In genomic region chr6:145815875-145816274, GRCh38 we compare ENCODE assay signal across 8 cellular contexts. TPM values are rescaled to one million over a fixed set of nuclear protein-coding genes. Genes with fewer than 3 reads are reported as not detected.
DNase-seq lines count a peak whose midpoint lies in the region; ATAC-seq and TF ChIP-seq lines count a peak whose summit lies in the region.

No MANE protein-coding gene starts in this region.

- H3K36me3 ChIP-seq in Peyer's patch = no peaks in the 10 kb centered on the region
- H3K36me3 ChIP-seq in esophagus squamous epithelium = no peaks in the 10 kb centered on the region

- H3K4me3 ChIP-seq in Peyer's patch (peak overlapping the region; percentile 53 to 92 (median 74)), esophagus squamous epithelium (peak overlapping the region in 3 of 4 donors; percentile 79 to 82 (median 81))

- peak overlapping the region; percentile 94 for H3K4me3 Mint-ChIP-seq in progenitor cell of endocrine pancreas (ENCODE audit: low read depth)

- intact Hi-C loops in esophagus squamous epithelium (cut with DNase I) = no loop called here

- peaks cover 1% of the 10 kb centered on the region for H3K36me3 Mint-ChIP-seq in progenitor cell of endocrine pancreas (ENCODE audit: insufficient read depth)

- no peak for TF ChIP-seq POLR2A in Peyer's patch (IDR thresholded peaks at IDR 0.05)
- TF ChIP-seq POLR2A in esophagus squamous epithelium (IDR thresholded peaks at IDR 0.05) = no peak

- H3K9me3 ChIP-seq in Peyer's patch (no peaks in the 10 kb centered on the region), esophagus squamous epithelium (no peaks in the 10 kb centered on the region)

- peaks cover 20% of the 10 kb centered on the region for H3K4me1 Mint-ChIP-seq in progenitor cell of endocrine pancreas (ENCODE audit: low read depth)

- TF ChIP-seq CTCF in Peyer's patch (IDR thresholded peaks at IDR 0.05) (no peak), esophagus squamous epithelium (IDR thresholded peaks at IDR 0.05) (no peak), progenitor cell of endocrine pancreas (IDR thresholded peaks at IDR 0.05; ENCODE audit: unreplicated experiment) (no peak)

- H3K27ac ChIP-seq in Peyer's patch = peak overlapping the region in 2 of 4 donors; percentile 86 to 94
- peak overlapping the region in 3 of 4 donors; percentile 93 to 95 (median 95) for H3K27ac ChIP-seq in esophagus squamous epithelium

- H3K27ac Mint-ChIP-seq in progenitor cell of endocrine pancreas = peak overlapping the region; percentile 98

- H3K4me1 ChIP-seq in Peyer's patch = peaks cover 0 to 12% (median 2%) of the 10 kb centered on the region in 4 donors
- peaks cover 5 to 44% (median 10%) of the 10 kb centered on the region in 3 donors for H3K4me1 ChIP-seq in esophagus squamous epithelium

- 38 to 47% methylated on average over 2 of the region's 2 CpGs for WGBS in esophagus squamous epithelium, 2 donors

- H3K27me3 Mint-ChIP-seq in progenitor cell of endocrine pancreas = no peaks in the 10 kb centered on the region

- H3K9me3 Mint-ChIP-seq in progenitor cell of endocrine pancreas (ENCODE audit: low read depth) = no peaks in the 10 kb centered on the region

- ATAC-seq in GM21367 (IDR thresholded peaks at IDR 0.05; ENCODE audit: unreplicated experiment) (no peak), HG02938 (IDR thresholded peaks at IDR 0.05; ENCODE audit: unreplicated experiment) (no peak)

- peak; percentile 46 for DNase-seq in DMS53 (lab: John Stamatoyannopoulos, UW)
- DNase-seq in DMS53 treated with DMSO at 0.1 percent for 48 hours (lab: John Stamatoyannopoulos, UW; ENCODE audit: unreplicated experiment) = no peak
- no peak for DNase-seq in Peyer's patch
- no peak for DNase-seq in esophagus squamous epithelium (lab: John Stamatoyannopoulos, UW)
- DNase-seq in progenitor cell of endocrine pancreas (ENCODE audit: low spot score, unreplicated experiment) = no peak
- DNase-seq in activated effector memory CD4-positive, alpha-beta T cell treated with Interleukin-2 at 50 U/mL for 16 hours = no peak

- H3K27me3 ChIP-seq in Peyer's patch (no peaks in the 10 kb centered on the region), esophagus squamous epithelium (no peaks in the 10 kb centered on the region)

RNA-seq across cellular contexts. Expression of gene FBXO30, which starts 1.3 kb away (rescaled TPM):
- total RNA-seq in Peyer's patch = 1 to 10 TPM; 4.8 to 7.4 (median 6.9) TPM
- total RNA-seq in esophagus squamous epithelium = 10 to 100 TPM in 1 of 4 donors, 1 to 10 TPM in 3; 4.1 to 23.7 (median 9.0) TPM
- total RNA-seq in progenitor cell of endocrine pancreas = 13.1 and 13.3 TPM in 2 replicates
